Comparison of ENCODE assay signal across 8 cellular contexts in genomic region chr6:90478789-90479602, GRCh38.
DNase-seq lines count a peak whose midpoint lies in the region; ATAC-seq and TF ChIP-seq lines count a peak whose summit lies in the region.

No MANE protein-coding gene starts in this region.

- RAD21 ChIA-PET in HCT116 (lab: Charles Lee; ENCODE audit: low non-redundant PET in 1 of 2, low total read pairs in 2 of 2, uncharacterized antibody in 2 of 2, unreplicated experiment in 2 of 2), result interaction anchor here (0.6 to 3.0 kb wide), 7 partner anchors 57 to 539 kb away, joined by 3 to 22 read pairs (median 5); no protein-coding TSS in a partner anchor

- H2AFZ ChIP-seq in HCT116 (ENCODE audit: low read depth, low read length, poor library complexity, severe bottlenecking) (peak overlapping the region; percentile 47), neural progenitor cell (replicated peaks) (peak overlapping the region; percentile 43)

- no peaks in the 10 kb centered on the region for H3K9me3 ChIP-seq in HCT116 (ENCODE audit: control insufficient read depth in 1 of 2, insufficient read depth in 1 of 2, low read depth in 1 of 2, low read length in 2 of 2)
- no peaks in the 10 kb centered on the region for H3K9me3 ChIP-seq in neural progenitor cell (ENCODE audit: low read depth)

- peak overlapping the region; percentile 43 for H3K27ac Mint-ChIP-seq in neural progenitor cell

- H3K27ac ChIP-seq in HCT116 (ENCODE audit: low read depth, low read length) (no peak overlapping the region), neural progenitor cell (no peak overlapping the region)

- peaks cover 6% of the 10 kb centered on the region for H3K9me3 Mint-ChIP-seq in neural progenitor cell

- peak; percentile 96 for ATAC-seq in HCT116

- DNase-seq in GF-D8 (lab: John Stamatoyannopoulos, UW) (peak; percentile 23), HCT116 (ENCODE audit: low read depth, low spot score) (peak; percentile 87), M059J (ENCODE audit: low read depth) (peak; percentile 86), RPMI7951 (ENCODE audit: low read depth) (peak; percentile 93), activated T-helper 1 cell treated with Interleukin-2 at 50 U/mL for 16 hours (ENCODE audit: low read depth) (peak; percentile 65), fibroblast of mammary gland (ENCODE audit: low read depth) (peak; percentile 96), neural progenitor cell (ENCODE audit: low spot score) (peak; percentile 91), superior temporal gyrus (ENCODE audit: extremely low spot score) (peak; percentile 99)

- peak overlapping the region; percentile 47 for H3K4me2 ChIP-seq in HCT116 (ENCODE audit: low read length)
- peak overlapping the region; percentile 19 for H3K4me2 ChIP-seq in neural progenitor cell

- intact Hi-C loops in HCT116 (cut with micrococcal nuclease), result loop anchor here (1.0 to 5.0 kb wide), 5 partner anchors 192 to 1112 kb away; partner anchors contain the start of gene ANKRD6

- TF ChIP-seq CTCF in HCT116 (IDR thresholded peaks at IDR 0.05 in 2 of 3, conservative IDR thresholded peaks at IDR 0.05 in 1 of 3; ENCODE audit: borderline replicate concordance in 1 of 3, insufficient read depth in 1 of 3, low read depth in 2 of 3, low read length in 2 of 3), result peak; percentile 79 to 91 (median 87)
- TF ChIP-seq CTCF in fibroblast of mammary gland (conservative IDR thresholded peaks at IDR 0.05; ENCODE audit: control insufficient read depth, insufficient read depth, low read depth, low read length), result peak; percentile 95
- TF ChIP-seq CTCF in neural progenitor cell (IDR thresholded peaks at IDR 0.05), result peak; percentile 91

- H3K9me2 ChIP-seq in HCT116 (ENCODE audit: insufficient read depth), result no peaks in the 10 kb centered on the region

- H4K20me1 ChIP-seq in HCT116 (ENCODE audit: insufficient read depth), result no peaks in the 10 kb centered on the region
- no peaks in the 10 kb centered on the region for H4K20me1 ChIP-seq in neural progenitor cell (ENCODE audit: low read depth)

- no TSS peak for BruUV-seq in HCT116 (replicated peaks; lab: Mats Ljungman, UMichigan)

- no peak overlapping the region for H3K9ac ChIP-seq in HCT116 (ENCODE audit: low read length)
- H3K9ac ChIP-seq in neural progenitor cell, result no peak overlapping the region

- H3K36me3 ChIP-seq in HCT116 (ENCODE audit: control insufficient read depth in 1 of 2, insufficient read depth in 2 of 2, low read length in 2 of 2) (no peaks in the 10 kb centered on the region), neural progenitor cell (no peaks in the 10 kb centered on the region)

- H3K79me2 ChIP-seq in HCT116 (ENCODE audit: insufficient read depth, low read length), result no peaks in the 10 kb centered on the region
- no peaks in the 10 kb centered on the region for H3K79me2 ChIP-seq in neural progenitor cell (ENCODE audit: low read depth)

- H3K36me3 Mint-ChIP-seq in neural progenitor cell, result peaks cover 3% of the 10 kb centered on the region

- peak overlapping the region; percentile 41 for H3K4me3 Mint-ChIP-seq in neural progenitor cell

- no peak for TF ChIP-seq POLR2A in HCT116 (IDR thresholded peaks at IDR 0.05; ENCODE audit: borderline replicate concordance, extremely low read depth, insufficient read depth, insufficient read length)

- peaks cover 42% of the 10 kb centered on the region for H3K4me1 Mint-ChIP-seq in neural progenitor cell

- peaks cover 28% of the 10 kb centered on the region for H3F3A ChIP-seq in neural progenitor cell (ENCODE audit: low read depth)

- no peak overlapping the region for H3K4me3 ChIP-seq in HCT116 (replicated peaks in 1 of 2; ENCODE audit: low read depth in 1 of 2, low read length in 2 of 2)
- H3K4me3 ChIP-seq in fibroblast of mammary gland (ENCODE audit: control insufficient read depth, low read depth, low read length), result no peak overlapping the region
- H3K4me3 ChIP-seq in neural progenitor cell, result no peak overlapping the region

- CTCF ChIA-PET in HCT116 (lab: Charles Lee), result interaction anchor here (0.7 to 5.6 kb wide), 17 partner anchors 9 to 1107 kb away, joined by 3 to 165 read pairs (median 3); no protein-coding TSS in a partner anchor

- peak; percentile 99 for TF ChIP-seq RAD21 in HCT116 (IDR thresholded peaks at IDR 0.05; ENCODE audit: low read depth)

- H3K27me3 ChIP-seq in HCT116 (ENCODE audit: insufficient read depth, low read length) (no peaks in the 10 kb centered on the region), neural progenitor cell (no peaks in the 10 kb centered on the region)

- H3K27me3 Mint-ChIP-seq in neural progenitor cell (ENCODE audit: insufficient read depth, low read depth), result peaks cover 4% of the 10 kb centered on the region

- peaks cover 0 to 11% of the 10 kb centered on the region in 2 experiments; a peak in 2 of 4 replicates for H3K4me1 ChIP-seq in HCT116 (ENCODE audit: control insufficient read depth in 1 of 2, insufficient read depth in 2 of 2, low read length in 2 of 2)
- H3K4me1 ChIP-seq in neural progenitor cell, result peaks cover 27% of the 10 kb centered on the region

- POLR2A ChIA-PET in HCT116 (lab: Charles Lee), result interaction anchor here (0.6 kb wide), 1 partner anchor 261 kb away, joined by 3 read pairs; no protein-coding TSS in a partner anchor

TF ChIP-seq in HCT116, 20 proteins besides CTCF, POLR2A, EP300 and RAD21:
- no peak for TF ChIP-seq ZFX (IDR thresholded peaks at IDR 0.05)
- TF ChIP-seq FOSL1 (IDR thresholded peaks at IDR 0.05; ENCODE audit: low read depth), result peak; percentile 56; the same call in 1 of the 2 replicates
- peak; percentile 68 for TF ChIP-seq JUND (IDR thresholded peaks at IDR 0.05)
- TF ChIP-seq EGR1 (IDR thresholded peaks at IDR 0.05; ENCODE audit: low read depth), result no peak
- TF ChIP-seq ZBTB33 (IDR thresholded peaks at IDR 0.05; ENCODE audit: extremely low read depth, insufficient replicate concordance, low read length), result no peak
- TF ChIP-seq CEBPB (IDR thresholded peaks at IDR 0.05; ENCODE audit: low read depth), result no peak

Comparison
In these comparisons a context has a peak if more than half of its experiments do, and no peak if none do; other contexts are left out.
1. DNase-seq: peak in every context shown above with its lines; median percentile 99 in superior temporal gyrus; 96 in fibroblast of mammary gland; 93 in RPMI7951; 91 in neural progenitor cell; 87 in HCT116; 86 in M059J; 65 in activated T-helper 1 cell treated with Interleukin-2 at 50 U/mL for 16 hours; 23 in GF-D8.